ENCODE assay signal across 35 cellular contexts in genomic region chr10:36048780-36049179, GRCh38.
"Had no signal": no experiment of that assay in that cellular context is flagged by ENCODE, and none has a peak within 500 bp of the region (broad histone marks: within the 10 kb centered on the region; RNA-seq: fewer than 3 reads in every experiment).

No MANE protein-coding gene starts in this region.

- H3K4me2 ChIP-seq: KMS-11 had no signal

- H3K27me3 ChIP-seq: MG63 had no signal

- DNase-seq: Karpas-422, Kasumi-1, KG1, MG63, MM.1S, MV-4-11, NCI-H1048, NCI-H1092, NCI-H1092 treated with DMSO at 0.1 percent for 48 hours, NCI-H1105, NCI-H1105 treated with DMSO at 0.1 percent for 48 hours, NCI-H1417, NCI-H1417 treated with DMSO at 0.1 percent for 48 hours, NCI-H1436, NCI-H1436 treated with DMSO at 0.1 percent for 48 hours, NCI-H146, NCI-H1694, NCI-H1694 treated with DMSO at 0.1 percent for 48 hours, NCI-H187, NCI-H187 treated with DMSO at 0.1 percent for 48 hours, NCI-H1930, NCI-H2029, NCI-H2029 treated with DMSO at 0.1 percent for 48 hours, NCI-H2081, NCI-H2081 treated with DMSO at 0.1 percent for 48 hours, NCI-H2107, NCI-H2171, NCI-H2171 treated with DMSO at 0.1 percent for 48 hours, NCI-H2227 treated with DMSO at 0.1 percent for 48 hours, NCI-H226, NCI-H345, NCI-H446, NCI-H446 treated with DMSO at 0.1 percent for 48 hours, NCI-H510A had no signal

- H3K9ac ChIP-seq: KMS-11 had no signal

- H3K9me3 ChIP-seq: MG63 had no signal

- H3K36me3 ChIP-seq: MG63 had no signal

- H3K27ac ChIP-seq: KMS-11 had no signal

- H3K4me3 ChIP-seq: MG63 had no signal
